ENCODE assay signal across 9 cellular contexts in the genomic region with DNA sequence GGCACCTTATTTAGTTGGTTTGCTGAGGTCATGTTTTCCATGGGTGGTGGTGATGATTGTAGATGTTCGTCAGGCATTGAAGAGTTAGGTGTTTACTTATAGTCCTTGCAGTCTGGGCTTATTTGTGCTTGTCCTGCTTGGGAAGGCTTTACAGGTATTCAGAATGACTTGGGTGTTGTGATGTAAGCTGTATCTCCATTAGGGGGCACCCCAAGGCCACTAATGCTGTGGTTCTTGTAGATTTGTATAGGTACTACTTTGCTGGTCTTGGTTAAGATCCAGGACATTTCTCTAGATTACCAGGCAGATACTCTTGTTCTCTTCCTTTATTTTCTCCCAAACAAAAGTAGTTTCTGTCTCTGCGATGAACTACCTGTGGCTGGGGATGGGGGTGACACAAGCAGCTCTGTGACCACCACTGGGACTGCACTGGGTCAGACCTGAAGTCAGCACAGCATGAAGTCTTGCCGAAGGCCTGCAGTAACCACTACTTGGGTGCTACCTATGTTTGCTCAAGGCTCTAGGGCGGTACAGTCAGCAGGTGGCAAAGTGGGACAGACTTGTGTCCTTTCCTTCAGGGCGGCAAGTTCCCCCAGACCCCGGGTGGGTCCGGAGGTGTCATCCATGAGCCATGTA. TPM values are rescaled to one million over a fixed set of nuclear protein-coding genes. Genes with fewer than 3 reads are reported as not detected.
A peak's percentile ranks its signal among the peaks of the same experiment; 100 is the strongest.
DNase-seq lines count a peak whose midpoint lies in the region; ATAC-seq and TF ChIP-seq lines count a peak whose summit lies in the region.
"Had no signal": no experiment of that assay in that cellular context is flagged by ENCODE, and none has a peak within 500 bp of the region (broad histone marks: within the 10 kb centered on the region; RNA-seq: fewer than 3 reads in every experiment).

No MANE protein-coding gene starts in this region.

- ATAC-seq in GM21723 (IDR thresholded peaks at IDR 0.05; ENCODE audit: unreplicated experiment) (peak; percentile 58), HG02938 (IDR thresholded peaks at IDR 0.05; ENCODE audit: unreplicated experiment) (no peak)

- TF ChIP-seq CTCF in NB4 (IDR thresholded peaks at IDR 0.05; ENCODE audit: low read depth, low read length): peak; percentile 54
- TF ChIP-seq CTCF in chondrocyte (IDR thresholded peaks at IDR 0.05): peak; percentile 48
- peak; percentile 60 for TF ChIP-seq CTCF in type B pancreatic cell (conservative IDR thresholded peaks at IDR 0.05)

- H3K4me3 Mint-ChIP-seq in chondrocyte (ENCODE audit: unreplicated experiment): no peak overlapping the region
- no peak overlapping the region for H3K4me3 Mint-ChIP-seq in type B pancreatic cell
- H3K4me3 Mint-ChIP-seq: B cell had no signal

- no peak overlapping the region for H3K4me3 ChIP-seq in NB4 (ENCODE audit: low read depth, low read length)

- no peak overlapping the region for H3K27ac Mint-ChIP-seq in chondrocyte (ENCODE audit: unreplicated experiment)
- H3K27ac Mint-ChIP-seq in type B pancreatic cell: no peak overlapping the region
- H3K27ac Mint-ChIP-seq: B cell had no signal

- no peak for TF ChIP-seq POLR2A in NB4 (IDR thresholded peaks at IDR 0.05; ENCODE audit: extremely low read depth, insufficient read length)

- H3K27me3 Mint-ChIP-seq in chondrocyte (ENCODE audit: low read depth) (peaks cover 24% of the 10 kb centered on the region), type B pancreatic cell (no peaks in the 10 kb centered on the region)

- H3K9me3 Mint-ChIP-seq in chondrocyte (ENCODE audit: low read depth) (peaks cover 12% of the 10 kb centered on the region), type B pancreatic cell (no peaks in the 10 kb centered on the region)

- DNase-seq in NCI-H1105 treated with DMSO at 0.1 percent for 48 hours (lab: John Stamatoyannopoulos, UW): peak; percentile 27
- DNase-seq in NCI-H1105 (lab: John Stamatoyannopoulos, UW): no peak
- peak; percentile 65 for DNase-seq in NB4 (ENCODE audit: low read depth)
- DNase-seq in chondrocyte (ENCODE audit: low spot score): no peak
- DNase-seq in type B pancreatic cell (ENCODE audit: extremely low spot score, unreplicated experiment): no peak
- no peak for DNase-seq in activated CD8-positive, alpha-beta memory T cell treated with anti-CD3 and anti-CD28 coated beads, Interleukin-2, amount 50 U/mL, for 4 hours

- H3K4me1 Mint-ChIP-seq in chondrocyte (ENCODE audit: low read depth): no peaks in the 10 kb centered on the region
- no peaks in the 10 kb centered on the region for H3K4me1 Mint-ChIP-seq in type B pancreatic cell (ENCODE audit: unreplicated experiment)
- H3K4me1 Mint-ChIP-seq: B cell had no signal

- peaks cover 5% of the 10 kb centered on the region for H3K36me3 Mint-ChIP-seq in chondrocyte (ENCODE audit: low read depth)
- H3K36me3 Mint-ChIP-seq in type B pancreatic cell: no peaks in the 10 kb centered on the region

RNA-seq across cellular contexts. Expression of a gene that starts 35.8 kb away (rescaled TPM):
- total RNA-seq in chondrocyte: 7.8 to 11.1 TPM (median 9.2 TPM) in 3 replicates
- 9.9 and 11.7 TPM in 2 replicates for total RNA-seq in type B pancreatic cell (ENCODE audit: low replicate concordance)

Comparison
In these comparisons a context has a peak if more than half of its experiments do, and no peak if none do; other contexts are left out.
1. DNase-seq: peak in NCI-H1105 treated with DMSO at 0.1 percent for 48 hours (single experiment) and NB4 (single experiment); none in NCI-H1105 (single experiment), chondrocyte (single experiment), type B pancreatic cell (single experiment) and activated CD8-positive, alpha-beta memory T cell treated with anti-CD3 and anti-CD28 coated beads, Interleukin-2, amount 50 U/mL, for 4 hours (single experiment).
2. Peak in every context shown above with its lines, with median percentiles within 50 percentile points of each other: CTCF ChIP-seq.